ENCODE assay signal across 9 cellular contexts in genomic region chr16:10992797-10993196, GRCh38. TPM values are rescaled to one million over a fixed set of nuclear protein-coding genes. Genes with fewer than 3 reads are reported as not detected.
DNase-seq lines count a peak whose midpoint lies in the region; ATAC-seq and TF ChIP-seq lines count a peak whose summit lies in the region.
"Had no signal": no experiment of that assay in that cellular context is flagged by ENCODE, and none has a peak within 500 bp of the region (broad histone marks: within the 10 kb centered on the region; RNA-seq: fewer than 3 reads in every experiment).

No MANE protein-coding gene starts in this region.

- H3K27ac Mint-ChIP-seq in activated naive CD8-positive, alpha-beta T cell treated with anti-CD3 and anti-CD28 coated beads for 36 hours, result no peak overlapping the region
- no peak overlapping the region for H3K27ac Mint-ChIP-seq in mesothelial cell of epicardium

- peaks cover 31% of the 10 kb centered on the region for H3K36me3 Mint-ChIP-seq in activated naive CD8-positive, alpha-beta T cell treated with anti-CD3 and anti-CD28 coated beads for 36 hours
- H3K36me3 Mint-ChIP-seq in mesothelial cell of epicardium, result peaks cover 32% of the 10 kb centered on the region

- H3K9me3 Mint-ChIP-seq in activated naive CD8-positive, alpha-beta T cell treated with anti-CD3 and anti-CD28 coated beads for 36 hours, result no peaks in the 10 kb centered on the region
- peaks cover 3% of the 10 kb centered on the region for H3K9me3 Mint-ChIP-seq in mesothelial cell of epicardium

- peak; percentile 57 for ATAC-seq in left colon
- ATAC-seq in GM18858 (IDR thresholded peaks at IDR 0.05; ENCODE audit: unreplicated experiment), result no peak
- ATAC-seq in HG02642 (IDR thresholded peaks at IDR 0.05; ENCODE audit: poor library complexity, unreplicated experiment), result no peak

- no peak overlapping the region for H3K4me3 Mint-ChIP-seq in activated naive CD8-positive, alpha-beta T cell treated with anti-CD3 and anti-CD28 coated beads for 36 hours
- H3K4me3 Mint-ChIP-seq in mesothelial cell of epicardium, result no peak overlapping the region

- intact Hi-C loops in left colon (cut with DNase I, micrococcal nuclease), result no loop called here

- DNase-seq in ACHN (peak; percentile 81), HCEC 1CT (peak; percentile 92), left colon (no peak), mesothelial cell of epicardium (ENCODE audit: low spot score in 2 of 2, unreplicated experiment in 2 of 2) (no peak), DMS 273 (lab: John Stamatoyannopoulos, UW; ENCODE audit: unreplicated experiment) (no peak)
- DNase-seq in activated naive CD8-positive, alpha-beta T cell treated with anti-CD3 and anti-CD28 coated beads for 36 hours, result peak; percentile 43
- DNase-seq: body of pancreas had no signal

- no peak for TF ChIP-seq CTCF in mesothelial cell of epicardium (IDR thresholded peaks at IDR 0.05; ENCODE audit: unreplicated experiment)

- H3K27me3 Mint-ChIP-seq in activated naive CD8-positive, alpha-beta T cell treated with anti-CD3 and anti-CD28 coated beads for 36 hours, result no peaks in the 10 kb centered on the region
- H3K27me3 Mint-ChIP-seq in mesothelial cell of epicardium (ENCODE audit: low read depth), result no peaks in the 10 kb centered on the region

- in situ Hi-C loops in ACHN (cut with HindIII; ENCODE audit: low pct_ligation_motif_present, low pct_unique_long_range_greater_than_20kb, low sequenced_read_pairs), result no loop called here

- H3K4me1 Mint-ChIP-seq in activated naive CD8-positive, alpha-beta T cell treated with anti-CD3 and anti-CD28 coated beads for 36 hours, result peaks cover 42% of the 10 kb centered on the region
- H3K4me1 Mint-ChIP-seq in mesothelial cell of epicardium, result peaks cover 17% of the 10 kb centered on the region

RNA-seq across cellular contexts. Expression of gene CLEC16A, which starts 48.4 kb away (rescaled TPM):
- total RNA-seq in activated naive CD8-positive, alpha-beta T cell treated with anti-CD3 and anti-CD28 coated beads for 36 hours, result 10 to 100 TPM; 20.4 to 21.3 TPM
- total RNA-seq in left colon (10 to 100 TPM; 27.3 to 41.6 TPM), mesothelial cell of epicardium (40.5 to 44.9 TPM (median 43.3 TPM) in 3 replicates)

RNA-seq across cellular contexts. Expression of gene DEXI, which starts 50.5 kb away (rescaled TPM):
- total RNA-seq in activated naive CD8-positive, alpha-beta T cell treated with anti-CD3 and anti-CD28 coated beads for 36 hours, result 10 to 100 TPM; 25.5 to 26.2 TPM
- total RNA-seq in left colon, result 10 to 100 TPM; 22.9 to 24.6 TPM
- 31.2 to 33.0 TPM (median 31.5 TPM) in 3 replicates for total RNA-seq in mesothelial cell of epicardium

Comparison
In these comparisons a context has a peak if more than half of its experiments do, and no peak if none do; other contexts are left out.
1. DNase-seq: peak in ACHN (single experiment), HCEC 1CT (single experiment) and activated naive CD8-positive, alpha-beta T cell treated with anti-CD3 and anti-CD28 coated beads for 36 hours (single experiment); none in left colon (0 of 2), mesothelial cell of epicardium (0 of 2) and DMS 273 (single experiment).